In the genomic region with DNA sequence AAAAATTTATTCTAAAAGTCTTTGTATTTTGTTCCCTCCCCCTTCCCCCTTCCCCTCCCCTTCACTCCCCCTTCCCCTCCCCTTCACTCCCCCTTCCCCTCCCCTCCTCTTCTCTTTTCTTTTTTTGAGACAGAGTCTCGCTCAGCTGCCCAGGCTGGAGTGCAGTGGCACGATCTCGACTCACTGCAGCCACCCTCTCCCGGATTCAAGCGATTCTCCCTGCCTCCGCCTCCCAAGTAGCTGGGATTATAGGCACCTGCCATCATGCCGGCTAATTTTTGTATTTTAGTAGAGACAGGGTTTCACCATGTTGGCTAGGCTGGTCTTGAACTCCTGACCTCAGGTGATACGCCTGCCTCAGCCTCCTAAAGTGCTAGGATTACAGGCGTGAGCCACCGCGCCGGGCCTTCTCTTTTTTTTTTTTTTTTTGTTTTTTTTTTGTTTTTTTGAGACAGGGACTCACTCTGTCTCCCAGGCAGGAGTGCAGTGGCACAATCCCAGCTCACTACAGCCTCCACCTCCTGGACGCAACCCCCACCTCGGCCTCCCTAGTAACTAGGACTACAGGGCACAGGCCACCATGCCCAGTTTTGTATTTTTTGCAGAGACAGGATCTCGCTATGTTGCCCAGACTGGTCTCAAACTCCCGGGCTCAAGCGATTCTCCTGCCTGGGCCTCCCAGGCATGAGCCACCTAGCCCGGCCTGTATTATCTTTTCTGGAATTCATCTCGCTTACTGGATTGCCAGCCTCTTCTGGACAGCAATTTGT, we compare ENCODE assay signal across 1 cellular context.
TF ChIP-seq lines count a peak whose summit lies in the region.

No MANE protein-coding gene starts in this region.

TF ChIP-seq in IMR-90, 13 proteins besides CTCF, POLR2A, EP300 and RAD21 (continued from another document):
- no peak for TF ChIP-seq RCOR1 (IDR thresholded peaks at IDR 0.05; ENCODE audit: insufficient replicate concordance, low read length)
- TF ChIP-seq MXI1 (IDR thresholded peaks at IDR 0.05; ENCODE audit: borderline replicate concordance, low read depth, low read length): no peak
- no peak for TF ChIP-seq RFX5 (IDR thresholded peaks at IDR 0.05; ENCODE audit: low read depth, low read length)
- TF ChIP-seq CHD1 (IDR thresholded peaks at IDR 0.05; ENCODE audit: low read depth, low read length): no peak
- no peak for TF ChIP-seq MAFK (IDR thresholded peaks at IDR 0.05; ENCODE audit: low read depth, low read length)
- TF ChIP-seq FOS (IDR thresholded peaks at IDR 0.05; ENCODE audit: low read depth, low read length): no peak
- TF ChIP-seq NFE2L2 (IDR thresholded peaks at IDR 0.05; ENCODE audit: low read depth, low read length): no peak
